Comparison of ENCODE assay signal across 8 cellular contexts in the genomic region with DNA sequence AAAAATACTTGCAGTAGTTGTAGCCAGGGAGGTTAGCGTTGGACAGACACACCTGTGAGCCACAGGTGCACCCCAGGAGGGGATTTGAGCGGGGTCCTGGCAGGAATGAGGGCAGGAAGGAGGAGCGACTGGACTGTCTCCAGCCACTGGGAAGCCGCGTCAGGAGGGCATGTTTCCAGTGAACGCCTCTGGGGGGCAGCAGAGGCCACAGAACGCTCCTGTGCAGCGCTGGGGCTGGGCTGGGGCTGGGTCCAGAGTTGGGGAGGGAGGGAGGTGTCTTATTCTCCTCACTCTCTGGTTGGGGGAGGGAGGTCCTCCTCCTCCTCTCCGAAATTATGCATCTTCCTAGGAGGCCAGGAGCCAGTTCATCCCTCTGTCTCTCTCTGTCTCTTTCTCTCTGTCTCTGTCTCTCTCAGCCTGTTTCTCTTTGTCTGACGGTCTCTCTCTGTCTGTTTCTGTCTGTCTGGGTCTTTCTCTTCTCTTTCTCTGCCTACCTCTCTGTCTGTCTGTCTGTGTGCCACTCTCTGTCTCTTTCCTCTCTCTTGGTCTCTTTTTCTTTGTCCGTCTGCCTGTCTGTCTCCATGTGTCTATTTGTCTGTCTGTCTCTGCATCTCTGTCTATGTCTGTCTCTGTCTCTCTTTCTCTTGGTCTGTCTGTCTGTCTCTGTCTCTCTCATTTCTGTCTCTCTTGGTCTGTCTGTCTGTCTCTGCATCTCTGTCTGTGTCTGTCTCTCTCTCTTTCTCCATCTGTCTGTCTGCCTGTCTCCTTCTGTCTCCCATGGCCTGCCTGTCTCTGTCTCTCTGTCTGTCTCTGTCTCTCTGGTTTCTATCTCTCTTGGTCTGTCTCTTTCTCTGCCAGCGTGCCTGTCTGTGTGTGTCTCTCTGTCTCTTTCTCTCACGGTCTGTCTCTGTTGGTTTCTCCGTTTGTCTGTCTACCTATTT. TPM values are rescaled to one million over a fixed set of nuclear protein-coding genes. Genes with fewer than 3 reads are reported as not detected.
DNase-seq lines count a peak whose midpoint lies in the region; ATAC-seq, FAIRE-seq and TF ChIP-seq lines count a peak whose summit lies in the region.

No MANE protein-coding gene starts in this region.

- no peaks in the 10 kb centered on the region for H3K79me2 ChIP-seq in mammary epithelial cell (ENCODE audit: insufficient read depth, low read length)
- no peaks in the 10 kb centered on the region for H3K79me2 ChIP-seq in keratinocyte (ENCODE audit: control insufficient read depth, insufficient read depth, low read length)

- no peak overlapping the region for H3K4me2 ChIP-seq in mammary epithelial cell (ENCODE audit: insufficient read depth, low read depth, low read length)
- H3K4me2 ChIP-seq in keratinocyte (ENCODE audit: control insufficient read depth, extremely low read depth, insufficient read depth, low read depth, low read length): no peak overlapping the region

- no peaks in the 10 kb centered on the region for H3K27me3 ChIP-seq in CD4-positive, CD25-positive, alpha-beta regulatory T cell (ENCODE audit: control insufficient read depth, insufficient read depth, low read length)
- no peaks in the 10 kb centered on the region for H3K27me3 ChIP-seq in mammary epithelial cell (ENCODE audit: insufficient read depth, low read length)
- no peaks in the 10 kb centered on the region for H3K27me3 ChIP-seq in keratinocyte (ENCODE audit: control insufficient read depth, extremely low read depth, insufficient read depth, low read length)

- in situ Hi-C loops in mammary epithelial cell (cut with MboI; ENCODE audit: low sequenced_read_pairs in 2 of 2): loop anchor here in 1 of 2 donors (25.0 kb wide), 1 partner anchor 633 kb away; no protein-coding TSS in a partner anchor

- H3K9me3 Mint-ChIP-seq in CD4-positive, CD25-positive, alpha-beta regulatory T cell: no peaks in the 10 kb centered on the region
- peaks cover 15% of the 10 kb centered on the region for H3K9me3 Mint-ChIP-seq in WTC11

- H2AFZ ChIP-seq in mammary epithelial cell (ENCODE audit: low read depth, low read length) (no peak overlapping the region), keratinocyte (ENCODE audit: control insufficient read depth, low read length) (no peak overlapping the region)

- FAIRE-seq in keratinocyte (lab: Jason Lieb, UNC): peak; percentile 88

- H3K4me1 Mint-ChIP-seq in CD4-positive, CD25-positive, alpha-beta regulatory T cell: peaks cover 4 to 16% (median 8%) of the 10 kb centered on the region in 4 donors
- H3K4me1 Mint-ChIP-seq in WTC11: peaks cover 43% of the 10 kb centered on the region

- peak; percentile 54 to 65 (median 57) for DNase-seq in CD4-positive, CD25-positive, alpha-beta regulatory T cell
- DNase-seq in NCI-H2107 treated with DMSO at 0.1 percent for 48 hours (lab: John Stamatoyannopoulos, UW; ENCODE audit: unreplicated experiment) (peak; percentile 26), WTC11 (ENCODE audit: low spot score) (peak; percentile 94), mammary epithelial cell (peak; percentile 38), keratinocyte (ENCODE audit: low read depth, low spot score) (no peak)
- peak; percentile 78 to 82 for DNase-seq in stimulated activated CD4-positive, alpha-beta T cell treated with anti-CD3 and anti-CD28 coated beads, Interleukin-2, amount 100 ng/mL, for 24 hours

- H3K9me3 ChIP-seq in CD4-positive, CD25-positive, alpha-beta regulatory T cell (ENCODE audit: control insufficient read depth in 2 of 2, low read length in 2 of 2): no peaks in the 10 kb centered on the region
- no peaks in the 10 kb centered on the region for H3K9me3 ChIP-seq in mammary epithelial cell (replicated peaks; ENCODE audit: insufficient read depth, low read length)
- H3K9me3 ChIP-seq in keratinocyte (ENCODE audit: control insufficient read depth, low read depth, low read length): no peaks in the 10 kb centered on the region

- ATAC-seq in CD4-positive, CD25-positive, alpha-beta regulatory T cell (ENCODE audit: low read depth in 2 of 2): peak; percentile 87 to 94
- peak; percentile 78 for ATAC-seq in GM21717 (IDR thresholded peaks at IDR 0.05; ENCODE audit: unreplicated experiment)
- ATAC-seq in WTC11: peak; percentile 92
- ATAC-seq in GM18511 (IDR thresholded peaks at IDR 0.05; ENCODE audit: unreplicated experiment): no peak

- peaks cover 5% of the 10 kb centered on the region for H3K4me1 ChIP-seq in CD4-positive, CD25-positive, alpha-beta regulatory T cell (ENCODE audit: control insufficient read depth, insufficient read depth, low read length, poor library complexity, severe bottlenecking)
- H3K4me1 ChIP-seq in mammary epithelial cell (ENCODE audit: insufficient read depth, low read length): no peaks in the 10 kb centered on the region
- no peaks in the 10 kb centered on the region for H3K4me1 ChIP-seq in keratinocyte (ENCODE audit: control insufficient read depth, extremely low read depth, insufficient read depth, low read length)

- intact Hi-C loops in mammary epithelial cell (cut with micrococcal nuclease): loop anchor here (1.0 kb wide), 3 partner anchors 630 to 890 kb away; no protein-coding TSS in a partner anchor

- no peaks in the 10 kb centered on the region for H3K36me3 ChIP-seq in CD4-positive, CD25-positive, alpha-beta regulatory T cell (ENCODE audit: control insufficient read depth, insufficient read depth, low read length)
- H3K36me3 ChIP-seq in mammary epithelial cell (ENCODE audit: insufficient read depth, low read length) (no peaks in the 10 kb centered on the region), keratinocyte (ENCODE audit: control insufficient read depth in 2 of 2, extremely low read depth in 1 of 2, insufficient read depth in 2 of 2, low read length in 2 of 2) (no peaks in the 10 kb centered on the region)

- no peaks in the 10 kb centered on the region for H4K20me1 ChIP-seq in mammary epithelial cell (ENCODE audit: insufficient read depth, low read length)
- H4K20me1 ChIP-seq in keratinocyte (ENCODE audit: control insufficient read depth, extremely low read depth, insufficient read depth, low read length): peaks cover 2% of the 10 kb centered on the region

- no peak overlapping the region for H3K4me3 ChIP-seq in CD4-positive, CD25-positive, alpha-beta regulatory T cell (ENCODE audit: low read depth, low read length)
- H3K4me3 ChIP-seq in mammary epithelial cell (replicated peaks in 1 of 3; ENCODE audit: insufficient read depth in 1 of 3, low read depth in 2 of 3, low read length in 3 of 3): no peak overlapping the region
- H3K4me3 ChIP-seq in keratinocyte (ENCODE audit: control insufficient read depth in 2 of 3, extremely low read depth in 1 of 3, insufficient read depth in 2 of 3, low read depth in 1 of 3, low read length in 3 of 3): no peak overlapping the region

- BruUV-seq in mammary epithelial cell (replicated peaks; lab: Mats Ljungman, UMichigan): no TSS peak

- H3K27me3 Mint-ChIP-seq in CD4-positive, CD25-positive, alpha-beta regulatory T cell: no peaks in the 10 kb centered on the region
- no peaks in the 10 kb centered on the region for H3K27me3 Mint-ChIP-seq in WTC11 (ENCODE audit: low read depth)

- POLR2A ChIA-PET in WTC11 (lab: Charles Lee): interaction anchor here (0.6 kb wide), 1 partner anchor 48 kb away, joined by 4 read pairs; no protein-coding TSS in a partner anchor

- H3K9me1 ChIP-seq in keratinocyte (ENCODE audit: control insufficient read depth, extremely low read depth, insufficient read depth, low read length): no peaks in the 10 kb centered on the region

- no peak overlapping the region for H3K27ac ChIP-seq in CD4-positive, CD25-positive, alpha-beta regulatory T cell (ENCODE audit: insufficient read depth, low read length, poor library complexity, severe bottlenecking)
- H3K27ac ChIP-seq in mammary epithelial cell (ENCODE audit: insufficient read depth, low read depth, low read length): no peak overlapping the region
- H3K27ac ChIP-seq in keratinocyte (ENCODE audit: control insufficient read depth, insufficient read depth, low read length): no peak overlapping the region

- H3K9ac ChIP-seq in mammary epithelial cell (ENCODE audit: insufficient read depth, low read length) (no peak overlapping the region), keratinocyte (ENCODE audit: control insufficient read depth, extremely low read depth, insufficient read depth, low read length) (no peak overlapping the region)

- H3K4me3 Mint-ChIP-seq in CD4-positive, CD25-positive, alpha-beta regulatory T cell: peak overlapping the region in 1 of 4 donors; percentile 61
- H3K4me3 Mint-ChIP-seq in WTC11: no peak overlapping the region

- TF ChIP-seq CTCF in WTC11 (IDR thresholded peaks at IDR 0.05): peak; percentile 79
- peak; percentile 67 to 85 for TF ChIP-seq CTCF in mammary epithelial cell (conservative IDR thresholded peaks at IDR 0.05 in 1 of 2, IDR thresholded peaks at IDR 0.05 in 1 of 2; ENCODE audit: extremely low read depth in 1 of 2, insufficient read depth in 1 of 2, low read depth in 1 of 2, low read length in 2 of 2)
- peak; percentile 65 to 96 (median 94) for TF ChIP-seq CTCF in keratinocyte (optimal IDR thresholded peaks at IDR 0.05 in 1 of 3, IDR thresholded peaks at IDR 0.05 in 1 of 3, conservative IDR thresholded peaks at IDR 0.05 in 1 of 3; ENCODE audit: extremely low read depth in 1 of 3, insufficient read depth in 2 of 3, low read length in 3 of 3)

- WGBS in mammary epithelial cell (ENCODE audit: low coverage, missing lambda C conversion rate): 39% methylated on average over 11 of the region's 14 CpGs

- H3K36me3 Mint-ChIP-seq in CD4-positive, CD25-positive, alpha-beta regulatory T cell: no peaks in the 10 kb centered on the region
- peaks cover 12% of the 10 kb centered on the region for H3K36me3 Mint-ChIP-seq in WTC11

- H3K27ac Mint-ChIP-seq in CD4-positive, CD25-positive, alpha-beta regulatory T cell: peak overlapping the region in 2 of 3 donors; percentile 76 to 85
- peak overlapping the region; percentile 6; the same call in 1 of the 2 replicates for H3K27ac Mint-ChIP-seq in WTC11

- CTCF ChIA-PET in WTC11 (lab: Charles Lee) (interaction anchor here (0.6 to 1.3 kb wide), 6 partner anchors 9 to 1111 kb away, joined by 3 to 5 read pairs (median 4); no protein-coding TSS in a partner anchor), mammary epithelial cell (lab: Charles Lee; ENCODE audit: low non-redundant PET) (interaction anchor here (0.8 kb wide), 1 partner anchor 851 kb away, joined by 6 read pairs; no protein-coding TSS in a partner anchor)

- dilution Hi-C loops in mammary epithelial cell (cut with HindIII; ENCODE audit: low sequenced_read_pairs) (loop anchor here (5.0 kb wide), 2 partner anchors 43 to 458 kb away; no protein-coding TSS in a partner anchor), keratinocyte (cut with MboI; ENCODE audit: extremely low pct_ligation_motif_present, low sequenced_read_pairs) (no loop called here)

RNA-seq across cellular contexts. Expression of gene PSMG3, which starts 9.9 kb away (rescaled TPM):
- total RNA-seq in CD4-positive, CD25-positive, alpha-beta regulatory T cell: 16.3 TPM
- 10 to 100 TPM; 41.2 to 47.8 (median 46.6) TPM for polyA plus RNA-seq in CD4-positive, CD25-positive, alpha-beta regulatory T cell
- total RNA-seq in WTC11 (2021) (33.3 to 50.7 TPM (median 45.9 TPM) in 3 replicates), mammary epithelial cell (10 to 100 TPM; 25.8 to 34.0 TPM)
- polyA plus RNA-seq in mammary epithelial cell (70.4 TPM), keratinocyte (47.7 to 49.6 TPM (median 48.0 TPM) in 3 replicates)
- polyA minus RNA-seq in mammary epithelial cell (14.2 TPM), keratinocyte (11.6 to 20.6 TPM (median 17.0 TPM) in 3 replicates)
- 12.6 TPM for polyA plus RNA-seq in keratinocyte (2011; ENCODE audit: low read depth)
- polyA plus RNA-seq in keratinocyte (2011; cell fraction: cytosol; rRNA removed): 29.4 and 49.1 TPM in 2 replicates
- polyA plus RNA-seq in keratinocyte (2011; cell fraction: nucleus; rRNA removed): 64.3 and 71.0 TPM in 2 replicates
- polyA plus RNA-seq in keratinocyte (2012; ENCODE audit: low replicate concordance): 35.3 and 49.4 TPM in 2 replicates
- polyA minus RNA-seq in keratinocyte (2011; cell fraction: cytosol; rRNA and poly(A)+ RNA removed): 26.9 TPM
- polyA minus RNA-seq in keratinocyte (2011; cell fraction: nucleus; rRNA and poly(A)+ RNA removed): 3.0 and 4.5 TPM in 2 replicates

RNA-seq across cellular contexts. Expression of gene TMEM184A, which starts 23.7 kb away (rescaled TPM):
- total RNA-seq in CD4-positive, CD25-positive, alpha-beta regulatory T cell: not detected
- under 1 TPM in 1 of 4 donors, not detected in 3; 0.25 TPM for polyA plus RNA-seq in CD4-positive, CD25-positive, alpha-beta regulatory T cell
- total RNA-seq in WTC11 (2021) (1.3 to 1.4 TPM (median 1.3 TPM) in 3 replicates), mammary epithelial cell (10 to 100 TPM in 1 of 2 donors, 1 to 10 TPM in 1; 9.2 to 15.1 TPM)
- polyA plus RNA-seq in mammary epithelial cell (5.5 TPM), keratinocyte (1.6 to 15.6 TPM (median 2.9 TPM) in 3 replicates)
- polyA minus RNA-seq in mammary epithelial cell (8.4 TPM), keratinocyte (3.2 to 18.8 TPM (median 8.7 TPM) in 3 replicates)
- 6.2 TPM for polyA plus RNA-seq in keratinocyte (2011; ENCODE audit: low read depth)
- polyA plus RNA-seq in keratinocyte (2011; cell fraction: cytosol; rRNA removed): 2.5 and 3.6 TPM in 2 replicates
- polyA plus RNA-seq in keratinocyte (2011; cell fraction: nucleus; rRNA removed): 21.3 and 26.8 TPM in 2 replicates
- 2.2 and 17.5 TPM in 2 replicates for polyA plus RNA-seq in keratinocyte (2012; ENCODE audit: low replicate concordance)
- 2.3 TPM for polyA minus RNA-seq in keratinocyte (2011; cell fraction: cytosol; rRNA and poly(A)+ RNA removed)
- 10.5 and 15.3 TPM in 2 replicates for polyA minus RNA-seq in keratinocyte (2011; cell fraction: nucleus; rRNA and poly(A)+ RNA removed)

RNA-seq across cellular contexts. Expression of gene MAFK, which starts 49.2 kb away (rescaled TPM):
- total RNA-seq in CD4-positive, CD25-positive, alpha-beta regulatory T cell: 61.5 TPM
- under 1 TPM; 0.31 to 0.62 (median 0.47) TPM for polyA plus RNA-seq in CD4-positive, CD25-positive, alpha-beta regulatory T cell
- total RNA-seq in WTC11 (2021) (15.7 to 21.7 TPM (median 18.7 TPM) in 3 replicates), mammary epithelial cell (10 to 100 TPM; 10.5 to 23.4 TPM)
- polyA plus RNA-seq in mammary epithelial cell (3.1 TPM), keratinocyte (3.8 to 5.9 TPM (median 5.2 TPM) in 3 replicates)
- polyA minus RNA-seq in mammary epithelial cell (10.2 TPM), keratinocyte (2.3 to 2.4 TPM (median 2.3 TPM) in 3 replicates)
- 16.6 TPM for polyA plus RNA-seq in keratinocyte (2011; ENCODE audit: low read depth)
- polyA plus RNA-seq in keratinocyte (2011; cell fraction: cytosol; rRNA removed): 1.8 and 7.3 TPM in 2 replicates
- 12.9 and 18.7 TPM in 2 replicates for polyA plus RNA-seq in keratinocyte (2011; cell fraction: nucleus; rRNA removed)
- polyA plus RNA-seq in keratinocyte (2012; ENCODE audit: low replicate concordance): 9.6 and 17.6 TPM in 2 replicates
- 12.1 TPM for polyA minus RNA-seq in keratinocyte (2011; cell fraction: cytosol; rRNA and poly(A)+ RNA removed)
- polyA minus RNA-seq in keratinocyte (2011; cell fraction: nucleus; rRNA and poly(A)+ RNA removed): 5.9 and 8.0 TPM in 2 replicates
